1 cellular context compared by ENCODE assay signal in the genomic region with DNA sequence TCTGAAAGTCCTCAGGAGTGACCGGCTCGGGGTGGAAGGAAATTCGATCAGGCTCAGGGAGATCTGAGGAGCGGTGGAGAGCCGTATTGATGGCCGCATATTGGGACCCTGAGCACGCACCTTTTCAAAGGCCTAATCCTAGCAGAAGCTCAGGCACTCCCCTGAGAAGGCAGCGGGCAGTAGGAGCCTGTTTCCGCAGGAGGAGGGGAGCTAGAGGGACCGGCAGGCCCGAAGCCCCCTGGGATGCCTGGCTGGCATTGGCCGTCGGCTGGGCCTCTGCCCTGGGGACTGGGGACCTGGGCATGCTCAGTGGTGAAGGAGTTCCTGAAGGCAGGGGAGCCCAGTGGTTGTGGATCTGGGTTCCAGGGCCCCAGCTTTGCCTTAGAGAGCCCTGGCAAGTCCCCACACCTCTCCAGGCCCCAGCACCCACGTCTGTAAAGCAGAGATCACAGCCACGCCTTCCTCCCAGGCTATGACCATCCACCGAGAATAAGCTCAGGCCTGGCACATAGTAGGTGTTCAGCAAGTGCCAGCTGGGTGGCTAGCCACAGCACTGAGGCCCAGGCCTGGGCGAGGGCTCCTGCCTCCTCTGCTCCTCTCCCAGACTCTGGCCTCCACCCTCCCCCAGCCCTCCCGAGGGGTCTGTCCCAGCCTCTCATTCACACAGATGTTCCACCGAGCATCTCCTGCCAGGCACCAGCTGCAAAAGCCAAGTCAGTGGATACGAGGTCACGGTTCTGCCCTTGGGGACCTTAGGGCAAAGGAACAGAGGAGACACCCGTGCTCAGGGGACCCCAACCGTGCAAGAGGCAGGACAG.
TF ChIP-seq lines count a peak whose summit lies in the region.

No MANE protein-coding gene starts in this region.

TF ChIP-seq in H1, 55 proteins besides CTCF, POLR2A, EP300 and RAD21:
- TF ChIP-seq CBX5 (IDR thresholded peaks at IDR 0.05; ENCODE audit: low read depth, low read length) (no peak), RNF2 (IDR thresholded peaks at IDR 0.05; ENCODE audit: borderline replicate concordance, low read depth, low read length, missing control alignments, poor library complexity, severe bottlenecking) (no peak), YY1 (IDR thresholded peaks at IDR 0.05; ENCODE audit: low read depth, low read length) (no peak), KDM4A (IDR thresholded peaks at IDR 0.05; ENCODE audit: low read depth, low read length, severe bottlenecking) (no peak), POU5F1 (IDR thresholded peaks at IDR 0.05; ENCODE audit: low read depth, low read length) (no peak), SIRT6 (IDR thresholded peaks at IDR 0.05; ENCODE audit: low read length) (no peak), NANOG (IDR thresholded peaks at IDR 0.05; ENCODE audit: insufficient read depth, low read depth, low read length, poor library complexity, severe bottlenecking) (no peak), BACH1 (IDR thresholded peaks at IDR 0.05; ENCODE audit: low read length) (no peak), BCL11A (IDR thresholded peaks at IDR 0.05; ENCODE audit: low read depth in 2 of 2, low read length in 2 of 2) (no peak), RBBP5 (IDR thresholded peaks at IDR 0.05; ENCODE audit: borderline replicate concordance, low read depth, low read length) (no peak), GABPA (IDR thresholded peaks at IDR 0.05; ENCODE audit: borderline replicate concordance, insufficient read depth, low read length) (no peak), FOSL1 (IDR thresholded peaks at IDR 0.05; ENCODE audit: insufficient read depth, low read depth, low read length) (no peak), SIX5 (IDR thresholded peaks at IDR 0.05; ENCODE audit: low read depth, low read length) (no peak), KDM5A (IDR thresholded peaks at IDR 0.05; ENCODE audit: low read length) (no peak), SP4 (IDR thresholded peaks at IDR 0.05; ENCODE audit: low read length) (no peak)
- TF ChIP-seq, protein P1, sequence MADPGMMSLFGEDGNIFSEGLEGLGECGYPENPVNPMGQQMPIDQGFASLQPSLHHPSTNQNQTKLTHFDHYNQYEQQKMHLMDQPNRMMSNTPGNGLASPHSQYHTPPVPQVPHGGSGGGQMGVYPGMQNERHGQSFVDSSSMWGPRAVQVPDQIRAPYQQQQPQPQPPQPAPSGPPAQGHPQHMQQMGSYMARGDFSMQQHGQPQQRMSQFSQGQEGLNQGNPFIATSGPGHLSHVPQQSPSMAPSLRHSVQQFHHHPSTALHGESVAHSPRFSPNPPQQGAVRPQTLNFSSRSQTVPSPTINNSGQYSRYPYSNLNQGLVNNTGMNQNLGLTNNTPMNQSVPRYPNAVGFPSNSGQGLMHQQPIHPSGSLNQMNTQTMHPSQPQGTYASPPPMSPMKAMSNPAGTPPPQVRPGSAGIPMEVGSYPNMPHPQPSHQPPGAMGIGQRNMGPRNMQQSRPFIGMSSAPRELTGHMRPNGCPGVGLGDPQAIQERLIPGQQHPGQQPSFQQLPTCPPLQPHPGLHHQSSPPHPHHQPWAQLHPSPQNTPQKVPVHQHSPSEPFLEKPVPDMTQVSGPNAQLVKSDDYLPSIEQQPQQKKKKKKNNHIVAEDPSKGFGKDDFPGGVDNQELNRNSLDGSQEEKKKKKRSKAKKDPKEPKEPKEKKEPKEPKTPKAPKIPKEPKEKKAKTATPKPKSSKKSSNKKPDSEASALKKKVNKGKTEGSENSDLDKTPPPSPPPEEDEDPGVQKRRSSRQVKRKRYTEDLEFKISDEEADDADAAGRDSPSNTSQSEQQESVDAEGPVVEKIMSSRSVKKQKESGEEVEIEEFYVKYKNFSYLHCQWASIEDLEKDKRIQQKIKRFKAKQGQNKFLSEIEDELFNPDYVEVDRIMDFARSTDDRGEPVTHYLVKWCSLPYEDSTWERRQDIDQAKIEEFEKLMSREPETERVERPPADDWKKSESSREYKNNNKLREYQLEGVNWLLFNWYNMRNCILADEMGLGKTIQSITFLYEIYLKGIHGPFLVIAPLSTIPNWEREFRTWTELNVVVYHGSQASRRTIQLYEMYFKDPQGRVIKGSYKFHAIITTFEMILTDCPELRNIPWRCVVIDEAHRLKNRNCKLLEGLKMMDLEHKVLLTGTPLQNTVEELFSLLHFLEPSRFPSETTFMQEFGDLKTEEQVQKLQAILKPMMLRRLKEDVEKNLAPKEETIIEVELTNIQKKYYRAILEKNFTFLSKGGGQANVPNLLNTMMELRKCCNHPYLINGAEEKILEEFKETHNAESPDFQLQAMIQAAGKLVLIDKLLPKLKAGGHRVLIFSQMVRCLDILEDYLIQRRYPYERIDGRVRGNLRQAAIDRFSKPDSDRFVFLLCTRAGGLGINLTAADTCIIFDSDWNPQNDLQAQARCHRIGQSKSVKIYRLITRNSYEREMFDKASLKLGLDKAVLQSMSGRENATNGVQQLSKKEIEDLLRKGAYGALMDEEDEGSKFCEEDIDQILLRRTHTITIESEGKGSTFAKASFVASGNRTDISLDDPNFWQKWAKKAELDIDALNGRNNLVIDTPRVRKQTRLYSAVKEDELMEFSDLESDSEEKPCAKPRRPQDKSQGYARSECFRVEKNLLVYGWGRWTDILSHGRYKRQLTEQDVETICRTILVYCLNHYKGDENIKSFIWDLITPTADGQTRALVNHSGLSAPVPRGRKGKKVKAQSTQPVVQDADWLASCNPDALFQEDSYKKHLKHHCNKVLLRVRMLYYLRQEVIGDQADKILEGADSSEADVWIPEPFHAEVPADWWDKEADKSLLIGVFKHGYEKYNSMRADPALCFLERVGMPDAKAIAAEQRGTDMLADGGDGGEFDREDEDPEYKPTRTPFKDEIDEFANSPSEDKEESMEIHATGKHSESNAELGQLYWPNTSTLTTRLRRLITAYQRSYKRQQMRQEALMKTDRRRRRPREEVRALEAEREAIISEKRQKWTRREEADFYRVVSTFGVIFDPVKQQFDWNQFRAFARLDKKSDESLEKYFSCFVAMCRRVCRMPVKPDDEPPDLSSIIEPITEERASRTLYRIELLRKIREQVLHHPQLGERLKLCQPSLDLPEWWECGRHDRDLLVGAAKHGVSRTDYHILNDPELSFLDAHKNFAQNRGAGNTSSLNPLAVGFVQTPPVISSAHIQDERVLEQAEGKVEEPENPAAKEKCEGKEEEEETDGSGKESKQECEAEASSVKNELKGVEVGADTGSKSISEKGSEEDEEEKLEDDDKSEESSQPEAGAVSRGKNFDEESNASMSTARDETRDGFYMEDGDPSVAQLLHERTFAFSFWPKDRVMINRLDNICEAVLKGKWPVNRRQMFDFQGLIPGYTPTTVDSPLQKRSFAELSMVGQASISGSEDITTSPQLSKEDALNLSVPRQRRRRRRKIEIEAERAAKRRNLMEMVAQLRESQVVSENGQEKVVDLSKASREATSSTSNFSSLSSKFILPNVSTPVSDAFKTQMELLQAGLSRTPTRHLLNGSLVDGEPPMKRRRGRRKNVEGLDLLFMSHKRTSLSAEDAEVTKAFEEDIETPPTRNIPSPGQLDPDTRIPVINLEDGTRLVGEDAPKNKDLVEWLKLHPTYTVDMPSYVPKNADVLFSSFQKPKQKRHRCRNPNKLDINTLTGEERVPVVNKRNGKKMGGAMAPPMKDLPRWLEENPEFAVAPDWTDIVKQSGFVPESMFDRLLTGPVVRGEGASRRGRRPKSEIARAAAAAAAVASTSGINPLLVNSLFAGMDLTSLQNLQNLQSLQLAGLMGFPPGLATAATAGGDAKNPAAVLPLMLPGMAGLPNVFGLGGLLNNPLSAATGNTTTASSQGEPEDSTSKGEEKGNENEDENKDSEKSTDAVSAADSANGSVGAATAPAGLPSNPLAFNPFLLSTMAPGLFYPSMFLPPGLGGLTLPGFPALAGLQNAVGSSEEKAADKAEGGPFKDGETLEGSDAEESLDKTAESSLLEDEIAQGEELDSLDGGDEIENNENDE (IDR thresholded peaks at IDR 0.05; ENCODE audit: insufficient replicate concordance, low read length) = no peak
TF ChIP-seq in H1: peak in this region for 0.
